Comparison of ENCODE assay signal across 9 cellular contexts in genomic region chr2:70887550-70888229, GRCh38. TPM values are rescaled to one million over a fixed set of nuclear protein-coding genes. Genes with fewer than 3 reads are reported as not detected.
DNase-seq lines count a peak whose midpoint lies in the region; ATAC-seq lines count a peak whose summit lies in the region.
"Had no signal": no experiment of that assay in that cellular context is flagged by ENCODE, and none has a peak within 500 bp of the region (broad histone marks: within the 10 kb centered on the region; RNA-seq: fewer than 3 reads in every experiment).

No MANE protein-coding gene starts in this region.

- no peak overlapping the region for H3K27ac ChIP-seq in ACC112 (ENCODE audit: low read depth, low read length)
- H3K27ac ChIP-seq in iPS DF 6.9 (ENCODE audit: low read length), result no peak overlapping the region
- peak overlapping the region in 5 of 21 experiments; percentile 7 to 44 (median 21) for H3K27ac ChIP-seq in skin epidermis
- H3K27ac ChIP-seq: adrenal gland had no signal

- peaks cover 82% of the 10 kb centered on the region for H3K27me3 Mint-ChIP-seq in activated CD4-positive, alpha-beta memory T cell treated with anti-CD3 and anti-CD28 coated beads, Interleukin-2, amount 10 ng/mL, durations not matched to agents 7 days and 5 days

- no peaks in the 10 kb centered on the region for H3K9me3 Mint-ChIP-seq in activated CD4-positive, alpha-beta memory T cell treated with anti-CD3 and anti-CD28 coated beads, Interleukin-2, amount 10 ng/mL, durations not matched to agents 7 days and 5 days

- H3K4me1 ChIP-seq in ACC112 (ENCODE audit: control insufficient read depth, insufficient read depth, low read length, unreplicated experiment) (peaks cover 6% of the 10 kb centered on the region), iPS DF 6.9 (ENCODE audit: control insufficient read depth, insufficient read depth, low read length) (no peaks in the 10 kb centered on the region)

- peaks cover 26% of the 10 kb centered on the region for H3K4me1 Mint-ChIP-seq in activated CD4-positive, alpha-beta memory T cell treated with anti-CD3 and anti-CD28 coated beads, Interleukin-2, amount 10 ng/mL, durations not matched to agents 7 days and 5 days

- ATAC-seq in GM18519 (IDR thresholded peaks at IDR 0.05; ENCODE audit: low FRiP score, unreplicated experiment), result no peak
- no peak for ATAC-seq in HG03354 (IDR thresholded peaks at IDR 0.05; ENCODE audit: poor library complexity, severe bottlenecking, unreplicated experiment)

- POLR2A ChIA-PET in activated CD4-positive, alpha-beta memory T cell treated with anti-CD3 and anti-CD28 coated beads, Interleukin-2, amount 10 ng/mL, durations not matched to agents 7 days and 5 days (lab: Charles Lee), result no interaction called here

- H3K36me3 Mint-ChIP-seq in activated CD4-positive, alpha-beta memory T cell treated with anti-CD3 and anti-CD28 coated beads, Interleukin-2, amount 10 ng/mL, durations not matched to agents 7 days and 5 days (ENCODE audit: low read depth), result peaks cover 6% of the 10 kb centered on the region

- H3K79me2 ChIP-seq in ACC112 (ENCODE audit: control insufficient read depth, insufficient read depth, low read length, unreplicated experiment), result no peaks in the 10 kb centered on the region

- H3K27me3 ChIP-seq in ACC112 (ENCODE audit: insufficient read depth, low read length) (peaks cover 99% of the 10 kb centered on the region), H7 (ENCODE audit: control insufficient read depth, insufficient read depth, low read length) (peaks cover 98% of the 10 kb centered on the region), iPS DF 6.9 (ENCODE audit: control insufficient read depth, insufficient read depth, low read length) (peaks cover 82% of the 10 kb centered on the region)

- H3K36me3 ChIP-seq in ACC112 (ENCODE audit: insufficient read depth, low read length) (no peaks in the 10 kb centered on the region), H7 (replicated peaks; ENCODE audit: control insufficient read depth, insufficient read depth, low read length) (no peaks in the 10 kb centered on the region), iPS DF 6.9 (ENCODE audit: control insufficient read depth, insufficient read depth, low read length) (no peaks in the 10 kb centered on the region)
- H3K36me3 ChIP-seq: adrenal gland had no signal

- peak; percentile 97 for DNase-seq in H7
- peak; percentile 38 for DNase-seq in activated CD4-positive, alpha-beta memory T cell treated with anti-CD3 and anti-CD28 coated beads, Interleukin-2, amount 10 ng/mL, durations not matched to agents 7 days and 5 days
- no peak for DNase-seq in iPS DF 6.9 (ENCODE audit: low read depth, low spot score)
- no peak for DNase-seq in UCSD-AML1 (lab: John Stamatoyannopoulos, UW; ENCODE audit: unreplicated experiment)

- H3K4me3 Mint-ChIP-seq in activated CD4-positive, alpha-beta memory T cell treated with anti-CD3 and anti-CD28 coated beads, Interleukin-2, amount 10 ng/mL, durations not matched to agents 7 days and 5 days, result peak overlapping the region; percentile 54

- peak overlapping the region; percentile 38 for H2AFZ ChIP-seq in ACC112 (ENCODE audit: low read length, unreplicated experiment)

- H3K27ac Mint-ChIP-seq in activated CD4-positive, alpha-beta memory T cell treated with anti-CD3 and anti-CD28 coated beads, Interleukin-2, amount 10 ng/mL, durations not matched to agents 7 days and 5 days, result no peak overlapping the region

- H3K4me3 ChIP-seq in ACC112 (ENCODE audit: low read depth, low read length) (peak overlapping the region; percentile 71), H7 (ENCODE audit: insufficient read depth, low read depth, low read length) (peak overlapping the region; percentile 43), iPS DF 6.9 (ENCODE audit: low read length) (peak overlapping the region; percentile 25; the same call in 1 of the 2 replicates), skin epidermis (peak overlapping the region; percentile 20 to 51 (median 34))

- no CpG with 5 or more reads among the region's 56 CpGs for WGBS in iPS DF 6.9 (ENCODE audit: insufficient coverage, insufficient read length)

- CTCF ChIA-PET in activated CD4-positive, alpha-beta memory T cell treated with anti-CD3 and anti-CD28 coated beads, Interleukin-2, amount 10 ng/mL, durations not matched to agents 7 days and 5 days (lab: Charles Lee), result interaction anchor here (1.0 kb wide), 1 partner anchor 32 kb away, joined by 3 read pairs; no protein-coding TSS in a partner anchor

- H3K9me3 ChIP-seq in iPS DF 6.9 (ENCODE audit: control insufficient read depth, insufficient read depth, low read length), result no peaks in the 10 kb centered on the region
- H3K9me3 ChIP-seq: adrenal gland had no signal

RNA-seq across cellular contexts. Expression of gene VAX2, which starts 12.7 kb away (rescaled TPM):
- total RNA-seq in H7 (2014; rRNA removed; shearing (Covaris generic)), result not detected in 2 replicates
- total RNA-seq in activated CD4-positive, alpha-beta memory T cell treated with anti-CD3 and anti-CD28 coated beads, Interleukin-2, amount 10 ng/mL, durations not matched to agents 7 days and 5 days, result not detected

RNA-seq across cellular contexts. Expression of gene ATP6V1B1, which starts 48.0 kb away (rescaled TPM):
- total RNA-seq in H7 (2014; rRNA removed; shearing (Covaris generic)), result 0.14 TPM in 1 of 2 replicates, not detected in the other
- total RNA-seq in activated CD4-positive, alpha-beta memory T cell treated with anti-CD3 and anti-CD28 coated beads, Interleukin-2, amount 10 ng/mL, durations not matched to agents 7 days and 5 days, result not detected

RNA-seq across cellular contexts. Expression of gene CD207, which starts 52.1 kb away (rescaled TPM):
- not detected in 2 replicates for total RNA-seq in H7 (2014; rRNA removed; shearing (Covaris generic))
- not detected for total RNA-seq in activated CD4-positive, alpha-beta memory T cell treated with anti-CD3 and anti-CD28 coated beads, Interleukin-2, amount 10 ng/mL, durations not matched to agents 7 days and 5 days
- total RNA-seq: adrenal gland had no signal

Comparison
In these comparisons a context has a peak if more than half of its experiments do, and no peak if none do; other contexts are left out.
1. DNase-seq: peak in H7 (single experiment) and activated CD4-positive, alpha-beta memory T cell treated with anti-CD3 and anti-CD28 coated beads, Interleukin-2, amount 10 ng/mL, durations not matched to agents 7 days and 5 days (single experiment); none in iPS DF 6.9 (single experiment) and UCSD-AML1 (single experiment).
2. Peak in every context shown above with its lines, with median percentiles within 50 percentile points of each other: H3K4me3 ChIP-seq.